In the genomic region with DNA sequence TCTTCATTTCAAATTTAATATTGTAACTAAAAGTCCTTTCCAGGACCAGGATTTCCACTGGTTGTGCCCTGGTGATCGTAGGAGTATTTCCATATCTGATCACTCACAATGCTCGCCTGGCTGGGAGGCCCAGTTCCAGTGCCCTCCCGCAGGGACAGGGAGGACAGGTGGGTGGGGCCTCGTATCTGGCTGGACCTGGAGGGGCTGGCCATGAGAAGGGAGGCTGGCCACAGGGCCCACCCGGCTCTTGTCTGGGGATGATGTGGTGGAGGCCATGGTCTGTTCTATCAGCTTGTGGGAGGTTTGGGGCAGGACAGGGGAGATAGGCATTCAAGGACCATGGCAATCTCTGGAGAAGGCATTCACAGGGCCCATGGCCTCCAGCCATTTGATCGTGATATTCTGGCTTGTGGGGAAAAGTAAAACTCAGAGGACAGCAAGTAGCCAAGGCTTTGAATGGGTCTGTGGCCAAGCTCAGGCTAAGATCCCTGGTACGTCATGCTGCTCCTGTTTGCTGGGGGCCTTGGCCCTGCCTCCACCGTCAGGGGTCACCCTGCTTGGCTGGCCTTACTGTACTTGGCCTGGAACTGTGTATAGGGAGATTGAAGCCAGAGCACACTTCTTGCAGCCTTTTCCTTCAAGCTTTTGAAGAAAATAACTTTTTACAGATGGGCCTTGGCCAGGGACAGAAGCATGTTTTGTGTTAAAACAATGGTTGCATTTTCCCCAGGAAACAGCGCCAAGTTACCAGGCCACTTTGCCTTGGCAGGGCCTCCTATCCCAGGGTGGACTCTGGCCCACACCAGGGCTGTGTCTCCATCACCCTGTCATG, we compare ENCODE assay signal across 10 cellular contexts.
DNase-seq lines count a peak whose midpoint lies in the region; ATAC-seq and TF ChIP-seq lines count a peak whose summit lies in the region.
"Had no signal": no experiment of that assay in that cellular context is flagged by ENCODE, and none has a peak within 500 bp of the region (broad histone marks: within the 10 kb centered on the region; RNA-seq: fewer than 3 reads in every experiment).

No MANE protein-coding gene starts in this region.

- H2AFZ ChIP-seq in SK-N-SH (ENCODE audit: low read depth): no peak overlapping the region

- no peak overlapping the region for H3K9ac ChIP-seq in SK-N-SH

- TF ChIP-seq CTCF in heart left ventricle (IDR thresholded peaks at IDR 0.05) (no peak), SK-N-SH (IDR thresholded peaks at IDR 0.05) (no peak)

- TF ChIP-seq POLR2A in heart left ventricle (IDR thresholded peaks at IDR 0.05): no peak

- H4K20me1 ChIP-seq in SK-N-SH (ENCODE audit: insufficient read depth): no peaks in the 10 kb centered on the region

- H3F3A ChIP-seq in SK-N-SH (replicated peaks; ENCODE audit: insufficient read depth): no peaks in the 10 kb centered on the region

- no peak for TF ChIP-seq RAD21 in SK-N-SH (IDR thresholded peaks at IDR 0.05; ENCODE audit: low read length)

- intact Hi-C loops in heart left ventricle (cut with DNase I): no loop called here

- H3K36me3 ChIP-seq in heart left ventricle (no peaks in the 10 kb centered on the region), muscle layer of duodenum (ENCODE audit: control insufficient read depth in 1 of 2, insufficient read depth in 2 of 2, low read length in 2 of 2) (no peaks in the 10 kb centered on the region), SK-N-SH (replicated peaks in 1 of 2; ENCODE audit: control insufficient read depth in 1 of 2, insufficient read depth in 2 of 2, low read length in 1 of 2) (no peaks in the 10 kb centered on the region)

- H3K4me1 ChIP-seq in heart left ventricle (peaks cover 0 to 36% (median 18%) of the 10 kb centered on the region in 12 donors), muscle layer of duodenum (ENCODE audit: control insufficient read depth in 1 of 2, insufficient read depth in 2 of 2, low read length in 2 of 2) (peaks cover 11 to 19% of the 10 kb centered on the region in 2 donors), SK-N-SH (ENCODE audit: control insufficient read depth in 1 of 2, insufficient read depth in 2 of 2, low read depth in 1 of 2, low read length in 1 of 2) (peaks cover 0 to 9% of the 10 kb centered on the region in 2 experiments; a peak in 1 of 4 replicates)

- H3K9me2 ChIP-seq in SK-N-SH: no peaks in the 10 kb centered on the region

- TF ChIP-seq EP300 in SK-N-SH (IDR thresholded peaks at IDR 0.05; ENCODE audit: borderline replicate concordance in 1 of 2, low read depth in 1 of 2, low read length in 1 of 2): no peak

- peak overlapping the region; percentile 59 to 84 (median 74) for H3K27ac ChIP-seq in heart left ventricle
- peak overlapping the region; percentile 54 for H3K27ac ChIP-seq in muscle layer of duodenum (ENCODE audit: low read length)
- peak overlapping the region in 1 of 2 experiments; percentile 22; a peak in 1 of 4 replicates for H3K27ac ChIP-seq in SK-N-SH (ENCODE audit: low read depth in 2 of 2, low read length in 1 of 2)

- 42 to 59% (median 54%) methylated on average over 9 of the region's 9 CpGs for WGBS in heart left ventricle, 4 donors
- 59% methylated on average over 9 of the region's 9 CpGs for WGBS in SK-N-SH (ENCODE audit: low lambda C conversion rate)

- DNase-seq in anterior cingulate cortex (lab: John Stamatoyannopoulos, UW) (peak in 31 of 58 donors; percentile 11 to 74 (median 47)), heart left ventricle (peak in 3 of 5 donors; percentile 61 to 64 (median 62)), superior temporal gyrus (ENCODE audit: extremely low spot score) (peak; percentile 64), NCI-H524 treated with DMSO at 0.1 percent for 48 hours (lab: John Stamatoyannopoulos, UW) (no peak), SK-N-SH (no peak)
- DNase-seq in stimulated activated CD8-positive, alpha-beta memory T cell treated with anti-CD3 and anti-CD28 coated beads, Interleukin-4, amount 100 ng/mL, for 48 hours: no peak
- no peak for DNase-seq in activated CD4-positive, alpha-beta T cell treated with anti-CD3 and anti-CD28 coated beads for 48 hours
- DNase-seq: amniotic stem cell; CD4-positive, CD25-positive, alpha-beta regulatory T cell had no signal

- H3K4me2 ChIP-seq in SK-N-SH: no peak overlapping the region

- CTCF ChIA-PET in SK-N-SH (lab: Yijun Ruan, JAX): no interaction called here

- H3K9me3 ChIP-seq in heart left ventricle (no peaks in the 10 kb centered on the region), muscle layer of duodenum (ENCODE audit: control insufficient read depth in 1 of 2, low read length in 2 of 2) (no peaks in the 10 kb centered on the region), SK-N-SH (no peaks in the 10 kb centered on the region)

- H3K27me3 ChIP-seq in heart left ventricle (no peaks in the 10 kb centered on the region), muscle layer of duodenum (ENCODE audit: low read depth, low read length) (no peaks in the 10 kb centered on the region), SK-N-SH (ENCODE audit: insufficient read depth) (no peaks in the 10 kb centered on the region)

- H3K79me2 ChIP-seq in SK-N-SH (ENCODE audit: insufficient read depth): no peaks in the 10 kb centered on the region

- ATAC-seq in heart left ventricle: peak; percentile 77 to 90 (median 87)

- H3K4me3 ChIP-seq in heart left ventricle: no peak overlapping the region
- H3K4me3 ChIP-seq in muscle layer of duodenum (ENCODE audit: low read depth in 1 of 2, low read length in 2 of 2): no peak overlapping the region
- H3K4me3 ChIP-seq in SK-N-SH (ENCODE audit: low read depth in 2 of 2, low read length in 1 of 2): no peak overlapping the region

- POLR2A ChIA-PET in SK-N-SH (lab: Yijun Ruan, JAX): no interaction called here

TF ChIP-seq in SK-N-SH, 30 proteins besides CTCF, POLR2A, EP300 and RAD21:
- TF ChIP-seq, protein P1, sequence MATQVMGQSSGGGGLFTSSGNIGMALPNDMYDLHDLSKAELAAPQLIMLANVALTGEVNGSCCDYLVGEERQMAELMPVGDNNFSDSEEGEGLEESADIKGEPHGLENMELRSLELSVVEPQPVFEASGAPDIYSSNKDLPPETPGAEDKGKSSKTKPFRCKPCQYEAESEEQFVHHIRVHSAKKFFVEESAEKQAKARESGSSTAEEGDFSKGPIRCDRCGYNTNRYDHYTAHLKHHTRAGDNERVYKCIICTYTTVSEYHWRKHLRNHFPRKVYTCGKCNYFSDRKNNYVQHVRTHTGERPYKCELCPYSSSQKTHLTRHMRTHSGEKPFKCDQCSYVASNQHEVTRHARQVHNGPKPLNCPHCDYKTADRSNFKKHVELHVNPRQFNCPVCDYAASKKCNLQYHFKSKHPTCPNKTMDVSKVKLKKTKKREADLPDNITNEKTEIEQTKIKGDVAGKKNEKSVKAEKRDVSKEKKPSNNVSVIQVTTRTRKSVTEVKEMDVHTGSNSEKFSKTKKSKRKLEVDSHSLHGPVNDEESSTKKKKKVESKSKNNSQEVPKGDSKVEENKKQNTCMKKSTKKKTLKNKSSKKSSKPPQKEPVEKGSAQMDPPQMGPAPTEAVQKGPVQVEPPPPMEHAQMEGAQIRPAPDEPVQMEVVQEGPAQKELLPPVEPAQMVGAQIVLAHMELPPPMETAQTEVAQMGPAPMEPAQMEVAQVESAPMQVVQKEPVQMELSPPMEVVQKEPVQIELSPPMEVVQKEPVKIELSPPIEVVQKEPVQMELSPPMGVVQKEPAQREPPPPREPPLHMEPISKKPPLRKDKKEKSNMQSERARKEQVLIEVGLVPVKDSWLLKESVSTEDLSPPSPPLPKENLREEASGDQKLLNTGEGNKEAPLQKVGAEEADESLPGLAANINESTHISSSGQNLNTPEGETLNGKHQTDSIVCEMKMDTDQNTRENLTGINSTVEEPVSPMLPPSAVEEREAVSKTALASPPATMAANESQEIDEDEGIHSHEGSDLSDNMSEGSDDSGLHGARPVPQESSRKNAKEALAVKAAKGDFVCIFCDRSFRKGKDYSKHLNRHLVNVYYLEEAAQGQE (IDR thresholded peaks at IDR 0.05; ENCODE audit: low read depth, low read length): no peak
- TF ChIP-seq SIN3A (IDR thresholded peaks at IDR 0.05; ENCODE audit: borderline replicate concordance, low read depth, low read length): no peak

Comparison
In these comparisons a context has a peak if more than half of its experiments do, and no peak if none do; other contexts are left out.
1. DNase-seq: peak in anterior cingulate cortex (31 of 58), heart left ventricle (3 of 5) and superior temporal gyrus (single experiment); none in stimulated activated CD8-positive, alpha-beta memory T cell treated with anti-CD3 and anti-CD28 coated beads, Interleukin-4, amount 100 ng/mL, for 48 hours (single experiment), NCI-H524 treated with DMSO at 0.1 percent for 48 hours (single experiment), SK-N-SH (single experiment) and activated CD4-positive, alpha-beta T cell treated with anti-CD3 and anti-CD28 coated beads for 48 hours (single experiment).